Comparison of ENCODE assay signal across 21 cellular contexts in genomic region chr12:109512608-109513007, GRCh38.
"Had no signal": no experiment of that assay in that cellular context is flagged by ENCODE, and none has a peak within 500 bp of the region (broad histone marks: within the 10 kb centered on the region; RNA-seq: fewer than 3 reads in every experiment).

No MANE protein-coding gene starts in this region.

- DNase-seq: activated CD4-positive, alpha-beta T cell treated with anti-CD3 and anti-CD28 coated beads, Interleukin-2, amount 50 U/mL, for 1 hour; activated CD4-positive, CD25-positive, alpha-beta regulatory T cell treated with anti-CD3 and anti-CD28 coated beads, Interleukin-2, amount 50 U/mL, for 72 hours; activated CD8-positive, alpha-beta memory T cell treated with anti-CD3 and anti-CD28 coated beads for 24 hours; activated CD8-positive, alpha-beta memory T cell treated with anti-CD3 and anti-CD28 coated beads, Interleukin-2, amount 50 U/mL, for 48 hours; activated effector memory CD4-positive, alpha-beta T cell treated with anti-CD3 and anti-CD28 coated beads, Interleukin-2, amount 50 U/mL, for 16 hours; activated naive CD4-positive, alpha-beta T cell treated with anti-CD3 and anti-CD28 coated beads, Interleukin-2, amount 50 U/mL, for 16 hours; activated T-cell treated with anti-CD3 and anti-CD28 coated beads, Interleukin-2, amount 50 U/mL, for 48 hours; dorsolateral prefrontal cortex; heart left ventricle; kidney glomerular epithelial cell; naive thymus-derived CD8-positive, alpha-beta T cell; sigmoid colon; spleen; stimulated activated naive B cell treated with anti-CD40 and anti-IgM and Interleukin-4, amounts not matched to agents 10 μg/mL and 1 μg/mL and 100 μg/mL, for 72 hours; T-helper 17 cell; upper lobe of left lung had no signal

- H3K27ac ChIP-seq: ascending aorta, dorsolateral prefrontal cortex, epithelial cell of prostate, heart left ventricle, neutrophil, sigmoid colon, spleen, thoracic aorta, upper lobe of left lung, VCaP had no signal

- H3K27me3 ChIP-seq: ascending aorta, dorsolateral prefrontal cortex, heart left ventricle, neutrophil, sigmoid colon, spleen, upper lobe of left lung had no signal

- H3K4me1 ChIP-seq: ascending aorta, sigmoid colon, spleen had no signal

- H3K4me3 ChIP-seq: ascending aorta, dorsolateral prefrontal cortex, heart left ventricle, sigmoid colon, spleen, thoracic aorta, upper lobe of left lung had no signal

- H3K9me3 ChIP-seq: ascending aorta, heart left ventricle, neutrophil, sigmoid colon, spleen, thoracic aorta, upper lobe of left lung had no signal

- ATAC-seq: heart left ventricle; naive thymus-derived CD8-positive, alpha-beta T cell; stimulated activated naive B cell treated with anti-CD40 and anti-IgM and Interleukin-4, amounts not matched to agents 10 μg/mL and 1 μg/mL and 100 μg/mL, for 72 hours; T-helper 17 cell had no signal
